Comparison of ENCODE assay signal across 8 cellular contexts in the genomic region with DNA sequence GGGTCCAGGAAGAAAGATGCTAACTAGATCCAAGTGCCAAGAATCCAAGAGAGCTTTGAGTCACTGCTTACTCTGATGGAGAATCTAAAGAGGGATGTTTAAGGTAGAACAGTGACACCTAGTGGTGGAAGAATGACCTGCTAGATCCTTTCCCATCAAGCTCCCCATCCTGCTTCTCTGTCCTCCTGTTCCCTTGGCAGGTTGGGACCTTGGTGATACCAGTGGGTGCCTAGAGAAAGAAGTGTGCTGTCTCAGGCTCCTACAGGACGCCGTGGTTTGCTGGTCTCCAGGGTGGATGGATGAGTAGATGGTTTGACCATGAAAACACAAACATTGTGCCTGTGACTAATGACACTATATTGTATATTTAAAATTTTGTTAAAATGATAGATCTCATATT.
DNase-seq lines count a peak whose midpoint lies in the region; ATAC-seq and TF ChIP-seq lines count a peak whose summit lies in the region.

No MANE protein-coding gene starts in this region.

- TF ChIP-seq CTCF in foreskin keratinocyte (conservative IDR thresholded peaks at IDR 0.05), result peak; percentile 88
- peak; percentile 52 for TF ChIP-seq CTCF in neutrophil (IDR thresholded peaks at IDR 0.05)

- H3K4me3 Mint-ChIP-seq in activated CD4-positive, alpha-beta T cell treated with anti-CD3 and anti-CD28 coated beads, Interleukin-2, amount 10 ng/mL, durations not matched to agents 7 days and 5 days, result no peak overlapping the region

- no peaks in the 10 kb centered on the region for H3K36me3 Mint-ChIP-seq in activated CD4-positive, alpha-beta T cell treated with anti-CD3 and anti-CD28 coated beads, Interleukin-2, amount 10 ng/mL, durations not matched to agents 7 days and 5 days (ENCODE audit: low read depth)

- no peak overlapping the region for H3K27ac ChIP-seq in foreskin keratinocyte
- no peak overlapping the region for H3K27ac ChIP-seq in neutrophil

- H3K27me3 ChIP-seq in foreskin keratinocyte, result no peaks in the 10 kb centered on the region
- H3K27me3 ChIP-seq in neutrophil, result no peaks in the 10 kb centered on the region

- no peaks in the 10 kb centered on the region for H3K36me3 ChIP-seq in neutrophil

- H3K9me3 Mint-ChIP-seq in activated CD4-positive, alpha-beta T cell treated with anti-CD3 and anti-CD28 coated beads, Interleukin-2, amount 10 ng/mL, durations not matched to agents 7 days and 5 days, result no peaks in the 10 kb centered on the region

- ATAC-seq in GM19395 (IDR thresholded peaks at IDR 0.05; ENCODE audit: unreplicated experiment) (peak; percentile 90), HG03354 (IDR thresholded peaks at IDR 0.05; ENCODE audit: poor library complexity, severe bottlenecking, unreplicated experiment) (peak; percentile 88), foreskin keratinocyte (peak; percentile 81)

- POLR2A ChIA-PET in activated CD4-positive, alpha-beta T cell treated with anti-CD3 and anti-CD28 coated beads, Interleukin-2, amount 10 ng/mL, durations not matched to agents 7 days and 5 days (lab: Charles Lee), result no interaction called here

- no peaks in the 10 kb centered on the region for H3K4me1 Mint-ChIP-seq in activated CD4-positive, alpha-beta T cell treated with anti-CD3 and anti-CD28 coated beads, Interleukin-2, amount 10 ng/mL, durations not matched to agents 7 days and 5 days

- no peak overlapping the region for H3K27ac Mint-ChIP-seq in activated CD4-positive, alpha-beta T cell treated with anti-CD3 and anti-CD28 coated beads, Interleukin-2, amount 10 ng/mL, durations not matched to agents 7 days and 5 days

- H3K9me3 ChIP-seq in neutrophil, result no peaks in the 10 kb centered on the region

- no peaks in the 10 kb centered on the region for H3K27me3 Mint-ChIP-seq in activated CD4-positive, alpha-beta T cell treated with anti-CD3 and anti-CD28 coated beads, Interleukin-2, amount 10 ng/mL, durations not matched to agents 7 days and 5 days

- CTCF ChIA-PET in activated CD4-positive, alpha-beta T cell treated with anti-CD3 and anti-CD28 coated beads, Interleukin-2, amount 10 ng/mL, durations not matched to agents 7 days and 5 days (lab: Charles Lee), result interaction anchor here (0.6 to 1.4 kb wide), 4 partner anchors 8 to 68 kb away, joined by 3 to 9 read pairs (median 4); no protein-coding TSS in a partner anchor

- no peak overlapping the region for H3K4me3 ChIP-seq in neutrophil (ENCODE audit: low read depth in 1 of 2, low read length in 1 of 2)

- H3K4me1 ChIP-seq in foreskin keratinocyte, result peaks cover 9% of the 10 kb centered on the region
- peaks cover 0 to 3% of the 10 kb centered on the region in 2 experiments for H3K4me1 ChIP-seq in neutrophil (ENCODE audit: control insufficient read depth in 1 of 2, insufficient read depth in 1 of 2, low read depth in 1 of 2, low read length in 1 of 2)

- DNase-seq in EH (ENCODE audit: low read depth) (peak; percentile 84), NCI-H2196 (lab: John Stamatoyannopoulos, UW; ENCODE audit: unreplicated experiment) (peak; percentile 69), foreskin keratinocyte (peak; percentile 37 to 74), mesenteric fat pad (ENCODE audit: low spot score) (no peak)
- DNase-seq in activated CD4-positive, alpha-beta T cell treated with anti-CD3 and anti-CD28 coated beads, Interleukin-2, amount 10 ng/mL, durations not matched to agents 7 days and 5 days, result peak; percentile 51
